8 cellular contexts compared by ENCODE assay signal in genomic region chr19:18191640-18192062, GRCh38. TPM values are rescaled to one million over a fixed set of nuclear protein-coding genes. Genes with fewer than 3 reads are reported as not detected.
A peak's percentile ranks its signal among the peaks of the same experiment; 100 is the strongest.
DNase-seq lines count a peak whose midpoint lies in the region; ATAC-seq and TF ChIP-seq lines count a peak whose summit lies in the region.

No MANE protein-coding gene starts in this region.

- peaks cover 5% of the 10 kb centered on the region; the same call in 1 of the 2 replicates for H3K4me1 ChIP-seq in GM23248 (ENCODE audit: insufficient read depth)
- peaks cover 3% of the 10 kb centered on the region for H3K4me1 ChIP-seq in foreskin keratinocyte
- peaks cover 8% of the 10 kb centered on the region for H3K4me1 ChIP-seq in smooth muscle cell (ENCODE audit: low read depth)

- ATAC-seq in WTC11: no peak
- ATAC-seq in foreskin keratinocyte: no peak
- ATAC-seq in GM21360 (IDR thresholded peaks at IDR 0.05; ENCODE audit: unreplicated experiment): no peak
- no peak for ATAC-seq in HG02610 (IDR thresholded peaks at IDR 0.05; ENCODE audit: unreplicated experiment)

- H3K27me3 Mint-ChIP-seq in WTC11 (ENCODE audit: low read depth): peaks cover 2% of the 10 kb centered on the region; the same call in 1 of the 2 replicates

- H3F3A ChIP-seq in GM23248 (ENCODE audit: insufficient read depth) (peaks cover 11% of the 10 kb centered on the region), smooth muscle cell (ENCODE audit: low read depth) (peaks cover 5% of the 10 kb centered on the region)

- DNase-seq in GM23248 (no peak), WTC11 (ENCODE audit: low spot score) (no peak), foreskin keratinocyte (peak; percentile 88 to 96), smooth muscle cell (lab: John Stamatoyannopoulos, UW; ENCODE audit: unreplicated experiment) (no peak), ureter (ENCODE audit: low spot score) (no peak)
- no peak for DNase-seq in activated effector memory CD4-positive, alpha-beta T cell treated with Interleukin-2 at 50 U/mL for 16 hours

- H4K20me1 ChIP-seq in GM23248 (ENCODE audit: insufficient read depth) (no peaks in the 10 kb centered on the region), smooth muscle cell (ENCODE audit: low read depth) (no peaks in the 10 kb centered on the region)

- peak overlapping the region; percentile 93 for H3K9ac ChIP-seq in GM23248
- no peak overlapping the region for H3K9ac ChIP-seq in smooth muscle cell (ENCODE audit: low read depth)

- H3K4me3 ChIP-seq in GM23248: peak overlapping the region; percentile 84
- peak overlapping the region; percentile 57 for H3K4me3 ChIP-seq in smooth muscle cell

- H3K9me3 ChIP-seq in GM23248 (ENCODE audit: low read depth) (no peaks in the 10 kb centered on the region), smooth muscle cell (replicated peaks; ENCODE audit: low read depth) (no peaks in the 10 kb centered on the region)

- H3K27me3 ChIP-seq in GM23248 (replicated peaks; ENCODE audit: insufficient read depth) (no peaks in the 10 kb centered on the region), foreskin keratinocyte (no peaks in the 10 kb centered on the region), smooth muscle cell (ENCODE audit: low read depth) (no peaks in the 10 kb centered on the region)

- peaks cover 2% of the 10 kb centered on the region for H3K36me3 Mint-ChIP-seq in WTC11

- H3K9me3 Mint-ChIP-seq in WTC11: no peaks in the 10 kb centered on the region

- H3K9me2 ChIP-seq in GM23248 (ENCODE audit: insufficient read depth): no peaks in the 10 kb centered on the region

- H3K27ac ChIP-seq in GM23248: peak overlapping the region; percentile 96
- peak overlapping the region; percentile 41 for H3K27ac ChIP-seq in foreskin keratinocyte
- peak overlapping the region; percentile 69 for H3K27ac ChIP-seq in smooth muscle cell (ENCODE audit: low read depth)

- in situ Hi-C loops in GM23248 (cut with MboI): no loop called here

- TF ChIP-seq CTCF in WTC11 (IDR thresholded peaks at IDR 0.05) (no peak), foreskin keratinocyte (conservative IDR thresholded peaks at IDR 0.05) (no peak), smooth muscle cell (IDR thresholded peaks at IDR 0.05; ENCODE audit: borderline replicate concordance, insufficient read depth, poor library complexity, severe bottlenecking) (no peak)

- H2AFZ ChIP-seq in GM23248 (peak overlapping the region; percentile 82), smooth muscle cell (ENCODE audit: low read depth) (no peak overlapping the region)

- H3K36me3 ChIP-seq in GM23248 (ENCODE audit: low read depth) (no peaks in the 10 kb centered on the region), smooth muscle cell (ENCODE audit: low read depth) (no peaks in the 10 kb centered on the region)

- POLR2A ChIA-PET in WTC11 (lab: Charles Lee): interaction anchor here (1.6 to 1.8 kb wide), 2 partner anchors 41 to 88 kb away, joined by 6 to 9 read pairs; no protein-coding TSS in a partner anchor

- H3K79me2 ChIP-seq in GM23248 (ENCODE audit: insufficient read depth) (no peaks in the 10 kb centered on the region), smooth muscle cell (ENCODE audit: low read depth) (no peaks in the 10 kb centered on the region)

- CTCF ChIA-PET in WTC11 (lab: Charles Lee): interaction anchor here (0.7 to 6.0 kb wide), 20 partner anchors 13 to 226 kb away, joined by 3 to 43 read pairs (median 6); partner anchors contain the start of genes JUND, PIK3R2 and RAB3A

- H3K4me2 ChIP-seq in GM23248 (ENCODE audit: unreplicated experiment) (peak overlapping the region; percentile 94), smooth muscle cell (peak overlapping the region; percentile 83)

- H3K4me1 Mint-ChIP-seq in WTC11: peaks cover 20% of the 10 kb centered on the region

- H3K27ac Mint-ChIP-seq in WTC11: peak overlapping the region; percentile 97

- H3K4me3 Mint-ChIP-seq in WTC11: peak overlapping the region; percentile 82

- WGBS in GM23248 (ENCODE audit: low coverage in 1 of 2, low lambda C conversion rate in 2 of 2, missing lambda C conversion rate in 2 of 2), 2 experiments: 67% methylated on average over 5 of the region's 5 CpGs
- WGBS in smooth muscle cell (ENCODE audit: low lambda C conversion rate): 82% methylated on average over 5 of the region's 5 CpGs

TF ChIP-seq in WTC11, 78 proteins besides CTCF, POLR2A, EP300 and RAD21 (continues in another document):
- TF ChIP-seq EMX1 (CRISPR knock-in tag; IDR thresholded peaks at IDR 0.05): no peak
- TF ChIP-seq, protein P1, sequence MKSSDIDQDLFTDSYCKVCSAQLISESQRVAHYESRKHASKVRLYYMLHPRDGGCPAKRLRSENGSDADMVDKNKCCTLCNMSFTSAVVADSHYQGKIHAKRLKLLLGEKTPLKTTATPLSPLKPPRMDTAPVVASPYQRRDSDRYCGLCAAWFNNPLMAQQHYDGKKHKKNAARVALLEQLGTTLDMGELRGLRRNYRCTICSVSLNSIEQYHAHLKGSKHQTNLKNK (CRISPR knock-in tag; IDR thresholded peaks at IDR 0.05): no peak
- TF ChIP-seq ZNF138 (CRISPR knock-in tag; conservative IDR thresholded peaks at IDR 0.05): no peak
- no peak for TF ChIP-seq ZBTB21 (CRISPR knock-in tag; IDR thresholded peaks at IDR 0.05; ENCODE audit: borderline replicate concordance)
- no peak for TF ChIP-seq ATF1 (CRISPR knock-in tag; IDR thresholded peaks at IDR 0.05)
- TF ChIP-seq, protein P2, sequence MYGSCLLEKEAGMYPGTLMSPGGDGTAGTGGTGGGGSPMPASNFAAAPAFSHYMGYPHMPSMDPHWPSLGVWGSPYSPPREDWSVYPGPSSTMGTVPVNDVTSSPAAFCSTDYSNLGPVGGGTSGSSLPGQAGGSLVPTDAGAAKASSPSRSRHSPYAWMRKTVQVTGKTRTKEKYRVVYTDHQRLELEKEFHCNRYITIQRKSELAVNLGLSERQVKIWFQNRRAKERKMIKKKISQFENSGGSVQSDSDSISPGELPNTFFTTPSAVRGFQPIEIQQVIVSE (CRISPR knock-in tag; IDR thresholded peaks at IDR 0.05; ENCODE audit: borderline replicate concordance): no peak
- TF ChIP-seq SMAD4 (CRISPR knock-in tag; IDR thresholded peaks at IDR 0.05): no peak

RNA-seq across cellular contexts. Expression of gene MPV17L2, which starts 1.4 kb away (rescaled TPM):
- 43.2 and 69.4 TPM in 2 replicates for total RNA-seq in GM23248 (2014; rRNA removed; shearing (Covaris generic))
- polyA plus RNA-seq in GM23248 (2016; fragmentation: Nextera tagmentation; extraction: Ambion mirVana) (21.0 and 22.4 TPM in 2 replicates), foreskin keratinocyte (37.0 and 39.4 TPM in 2 replicates), smooth muscle cell (27.1 and 28.7 TPM in 2 replicates)
- total RNA-seq in WTC11 (2021) (26.3 to 29.8 TPM (median 28.0 TPM) in 3 replicates), foreskin keratinocyte (24.5 and 26.9 TPM in 2 replicates), smooth muscle cell (11.6 and 13.1 TPM in 2 replicates), ureter (14.7 TPM)

RNA-seq across cellular contexts. Expression of gene RAB3A, which starts 12.2 kb away (rescaled TPM):
- total RNA-seq in GM23248 (2014; rRNA removed; shearing (Covaris generic)): 1.4 and 1.8 TPM in 2 replicates
- 1.9 and 2.0 TPM in 2 replicates for polyA plus RNA-seq in GM23248 (2016; fragmentation: Nextera tagmentation; extraction: Ambion mirVana)
- 12.2 to 14.7 TPM (median 14.6 TPM) in 3 replicates for total RNA-seq in WTC11 (2021)
- 0.68 and 0.85 TPM in 2 replicates for total RNA-seq in foreskin keratinocyte
- 0.84 and 1.5 TPM in 2 replicates for polyA plus RNA-seq in foreskin keratinocyte
- 1.4 and 4.9 TPM in 2 replicates for total RNA-seq in smooth muscle cell
- polyA plus RNA-seq in smooth muscle cell: 3.6 and 3.7 TPM in 2 replicates
- total RNA-seq in ureter: 6.1 TPM

RNA-seq across cellular contexts. Expression of gene IFI30, which starts 18.0 kb away (rescaled TPM):
- 0.86 and 15.9 TPM in 2 replicates for total RNA-seq in GM23248 (2014; rRNA removed; shearing (Covaris generic))
- polyA plus RNA-seq in GM23248 (2016; fragmentation: Nextera tagmentation; extraction: Ambion mirVana): 10.3 and 14.3 TPM in 2 replicates
- total RNA-seq in WTC11 (2021): 20.2 to 30.3 TPM (median 26.2 TPM) in 3 replicates
- 22.0 and 22.7 TPM in 2 replicates for total RNA-seq in foreskin keratinocyte
- 31.7 and 32.6 TPM in 2 replicates for polyA plus RNA-seq in foreskin keratinocyte
- total RNA-seq in smooth muscle cell: 0.67 and 2.9 TPM in 2 replicates
- 0.64 and 0.87 TPM in 2 replicates for polyA plus RNA-seq in smooth muscle cell
- 32.3 TPM for total RNA-seq in ureter

RNA-seq across cellular contexts. Expression of gene PDE4C, which starts 34.6 kb away (rescaled TPM):
- under 0.01 and 0.22 TPM in 2 replicates for total RNA-seq in GM23248 (2014; rRNA removed; shearing (Covaris generic))
- polyA plus RNA-seq in GM23248 (2016; fragmentation: Nextera tagmentation; extraction: Ambion mirVana) (0.40 and 1.0 TPM in 2 replicates), foreskin keratinocyte (not detected in 2 replicates), smooth muscle cell (1.7 and 1.9 TPM in 2 replicates)
- total RNA-seq in WTC11 (2021) (3.0 to 5.7 TPM (median 3.8 TPM) in 3 replicates), foreskin keratinocyte (not detected in 2 replicates), smooth muscle cell (1.1 and 3.1 TPM in 2 replicates), ureter (3.0 TPM)

RNA-seq across cellular contexts. Expression of gene PIK3R2, which starts 38.7 kb away (rescaled TPM):
- total RNA-seq in GM23248 (2014; rRNA removed; shearing (Covaris generic)): 29.2 and 48.9 TPM in 2 replicates
- polyA plus RNA-seq in GM23248 (2016; fragmentation: Nextera tagmentation; extraction: Ambion mirVana) (1.5 and 1.6 TPM in 2 replicates), foreskin keratinocyte (23.7 and 24.1 TPM in 2 replicates), smooth muscle cell (37.1 and 50.1 TPM in 2 replicates)
- total RNA-seq in WTC11 (2021) (51.9 to 56.9 TPM (median 53.8 TPM) in 3 replicates), foreskin keratinocyte (24.2 and 26.0 TPM in 2 replicates), smooth muscle cell (22.2 and 22.9 TPM in 2 replicates), ureter (29.2 TPM)

Comparison
In these comparisons a context has a peak if more than half of its experiments do, and no peak if none do; other contexts are left out.
1. DNase-seq: peak in foreskin keratinocyte (2 of 2); none in GM23248 (single experiment), WTC11 (single experiment), smooth muscle cell (single experiment), ureter (single experiment) and activated effector memory CD4-positive, alpha-beta T cell treated with Interleukin-2 at 50 U/mL for 16 hours (single experiment).
2. H3K27ac ChIP-seq: peak in every context shown above with its lines; median percentile 96 in GM23248; 69 in smooth muscle cell; 41 in foreskin keratinocyte.